In genomic region chr1:39927538-39927937, GRCh38 we compare ENCODE assay signal across 1 cellular context.
TF ChIP-seq lines count a peak whose summit lies in the region.

No MANE protein-coding gene starts in this region.

TF ChIP-seq in WTC11, 78 proteins besides CTCF, POLR2A, EP300 and RAD21 (continued from another document):
- TF ChIP-seq ZNF532 (CRISPR knock-in tag; IDR thresholded peaks at IDR 0.05; ENCODE audit: borderline replicate concordance) (no peak), PREB (CRISPR knock-in tag; IDR thresholded peaks at IDR 0.05; ENCODE audit: borderline replicate concordance) (no peak), CREB1 (CRISPR knock-in tag; IDR thresholded peaks at IDR 0.05) (no peak), HMGXB4 (CRISPR knock-in tag; IDR thresholded peaks at IDR 0.05) (no peak), E2F5 (CRISPR knock-in tag; IDR thresholded peaks at IDR 0.05) (no peak), TP53 (CRISPR knock-in tag; IDR thresholded peaks at IDR 0.05) (no peak), ZNF416 (CRISPR knock-in tag; IDR thresholded peaks at IDR 0.05) (no peak), ZNF512 (CRISPR knock-in tag; IDR thresholded peaks at IDR 0.05; ENCODE audit: borderline replicate concordance) (no peak), GRHL2 (CRISPR knock-in tag; IDR thresholded peaks at IDR 0.05; ENCODE audit: insufficient replicate concordance, severe bottlenecking) (no peak), ZNF281 (CRISPR knock-in tag; IDR thresholded peaks at IDR 0.05) (no peak)
TF ChIP-seq in WTC11: peak in this region for 0.
